18 cellular contexts compared by ENCODE assay signal in the genomic region with DNA sequence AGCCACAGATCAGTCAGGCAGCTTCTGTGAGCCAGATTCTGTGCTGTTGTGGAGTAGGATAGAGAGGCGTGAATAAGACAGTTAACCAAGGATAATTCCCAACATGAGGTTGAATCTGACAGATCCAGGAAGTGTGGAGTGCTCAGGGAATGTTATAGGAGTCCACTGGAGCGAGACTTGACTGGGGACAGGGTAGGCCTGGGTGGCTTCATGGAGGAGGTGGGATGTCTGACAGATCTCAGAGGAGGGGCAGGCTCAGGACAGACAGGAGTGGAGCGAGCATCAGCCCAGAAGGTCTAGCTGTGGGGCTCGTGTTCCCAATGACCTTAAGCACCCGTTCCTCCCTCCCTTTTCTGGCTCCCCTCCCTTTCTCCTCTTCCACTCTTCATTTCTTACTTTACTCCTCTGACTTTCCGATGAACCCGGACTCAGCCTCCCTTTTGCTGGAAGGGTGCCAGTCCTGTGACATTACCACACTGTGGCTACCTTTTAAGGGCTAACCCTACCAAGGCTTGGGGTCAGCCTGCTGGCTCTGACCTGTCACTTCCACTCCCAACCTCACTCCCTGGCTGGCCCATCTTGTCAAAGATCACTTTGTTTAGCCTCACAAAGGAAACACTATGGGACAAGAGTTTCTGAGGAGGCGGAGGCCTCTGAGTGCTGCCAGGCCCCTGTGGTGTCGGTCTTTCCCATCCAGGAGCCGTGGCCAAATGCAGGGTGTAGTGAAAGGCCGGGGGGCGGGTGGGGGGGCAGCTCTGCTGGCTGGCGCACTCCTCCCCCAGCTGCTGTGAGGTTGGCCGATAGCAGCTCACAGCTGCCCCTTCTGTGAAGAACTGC. TPM values are rescaled to one million over a fixed set of nuclear protein-coding genes. Genes with fewer than 3 reads are reported as not detected.
DNase-seq lines count a peak whose midpoint lies in the region; ATAC-seq, FAIRE-seq and TF ChIP-seq lines count a peak whose summit lies in the region.
"Had no signal": no experiment of that assay in that cellular context is flagged by ENCODE, and none has a peak within 500 bp of the region (broad histone marks: within the 10 kb centered on the region; RNA-seq: fewer than 3 reads in every experiment).

No MANE protein-coding gene starts in this region.

- intact Hi-C loops in K562 (cut with micrococcal nuclease) = no loop called here

- no peak for TF ChIP-seq RAD21 in K562 (CRISPR knock-in tag; conservative IDR thresholded peaks at IDR 0.05 in 1 of 2, IDR thresholded peaks at IDR 0.05 in 1 of 2)

- no peaks in the 10 kb centered on the region for H3K36me3 ChIP-seq in K562 (ENCODE audit: control insufficient read depth, insufficient read depth, low read length)
- no peaks in the 10 kb centered on the region for H3K36me3 ChIP-seq in MM.1S (replicated peaks; ENCODE audit: insufficient read depth, low read length)
- H3K36me3 ChIP-seq: neutrophil, upper lobe of left lung had no signal

- TF ChIP-seq CTCF in K562 (IDR thresholded peaks at IDR 0.05 in 2 of 3, conservative IDR thresholded peaks at IDR 0.05 in 1 of 3; ENCODE audit: insufficient read depth in 2 of 3, low read depth in 1 of 3, low read length in 3 of 3) (no peak), MM.1S (IDR thresholded peaks at IDR 0.05; ENCODE audit: low read length) (no peak)

- H3K79me2 ChIP-seq in K562 (ENCODE audit: control insufficient read depth, insufficient read depth, low read length) = no peaks in the 10 kb centered on the region
- no peaks in the 10 kb centered on the region for H3K79me2 ChIP-seq in MM.1S (ENCODE audit: low read length)

- H2AFZ ChIP-seq in K562 (ENCODE audit: low read depth, low read length) = 0 out of 2 replicates have a peak overlapping the region, but pooled peaks have one; percentile 36
- H2AFZ ChIP-seq in MM.1S (ENCODE audit: low read length) = no peak overlapping the region

- FAIRE-seq in K562 (lab: Jason Lieb, UNC) = peak; percentile 32
- FAIRE-seq: bronchial epithelial cell, GM12891, TTC549 had no signal

- H3K36me3 Mint-ChIP-seq in stimulated activated effector memory CD8-positive, alpha-beta T cell treated with anti-CD3 and anti-CD28 coated beads, Interleukin-12 subunit alpha, Interleukin-12 subunit beta, amount 100 ng/mL, for 72 hours = no peaks in the 10 kb centered on the region

- POLR2A ChIA-PET in K562 (lab: Yijun Ruan, JAX) = no interaction called here

- peaks cover 7% of the 10 kb centered on the region for H3K9me1 ChIP-seq in K562 (ENCODE audit: control insufficient read depth, insufficient read depth, low read length)

- TF ChIP-seq EP300 in K562 (IDR thresholded peaks at IDR 0.05; ENCODE audit: low read length) = no peak

- peaks cover 30 to 33% of the 10 kb centered on the region in 2 experiments for H3K4me1 ChIP-seq in K562 (replicated peaks in 1 of 2; ENCODE audit: control insufficient read depth in 2 of 2, insufficient read depth in 2 of 2, low read length in 2 of 2)
- H3K4me1 ChIP-seq in MM.1S (ENCODE audit: low read length) = no peaks in the 10 kb centered on the region
- H3K4me1 ChIP-seq: left lung, upper lobe of left lung had no signal

- no peak for TF ChIP-seq POLR2A in K562 (conservative IDR thresholded peaks at IDR 0.05)

- no peak overlapping the region for H3K4me2 ChIP-seq in K562 (ENCODE audit: insufficient read depth, low read length)
- no peak overlapping the region for H3K4me2 ChIP-seq in MM.1S (ENCODE audit: low read depth, low read length)

- ATAC-seq in K562 (no peak), GM18861 (IDR thresholded peaks at IDR 0.05; ENCODE audit: unreplicated experiment) (no peak), HG03571 (IDR thresholded peaks at IDR 0.05; ENCODE audit: unreplicated experiment) (no peak)
- ATAC-seq in stimulated activated effector memory CD8-positive, alpha-beta T cell treated with anti-CD3 and anti-CD28 coated beads, Interleukin-12 subunit alpha, Interleukin-12 subunit beta, amount 100 ng/mL, for 72 hours = no peak

- BruUV-seq in K562 (replicated peaks; lab: Mats Ljungman, UMichigan) = no TSS peak

- no peak overlapping the region for H3K4me3 Mint-ChIP-seq in stimulated activated effector memory CD8-positive, alpha-beta T cell treated with anti-CD3 and anti-CD28 coated beads, Interleukin-12 subunit alpha, Interleukin-12 subunit beta, amount 100 ng/mL, for 72 hours

- H3K9ac ChIP-seq in K562 (ENCODE audit: insufficient read depth in 1 of 2, low read depth in 2 of 2, low read length in 2 of 2) = no peak overlapping the region; a peak in 1 of 4 replicates
- no peak overlapping the region for H3K9ac ChIP-seq in MM.1S (ENCODE audit: low read length)

- H3K27ac ChIP-seq in K562 (ENCODE audit: extremely low read depth, low read depth, low read length) (no peak overlapping the region), MM.1S (ENCODE audit: low read length) (no peak overlapping the region)
- H3K27ac ChIP-seq: left lung, neutrophil, SK-N-MC had no signal

- H3F3A ChIP-seq in MM.1S (ENCODE audit: insufficient read depth, low read length) = no peaks in the 10 kb centered on the region

- H3K27me3 ChIP-seq in K562 (ENCODE audit: control insufficient read depth in 2 of 2, insufficient read depth in 2 of 2, low read length in 2 of 2) (no peaks in the 10 kb centered on the region), MM.1S (replicated peaks; ENCODE audit: insufficient read depth, low read length) (no peaks in the 10 kb centered on the region)
- H3K27me3 ChIP-seq: left lung, neutrophil, upper lobe of left lung had no signal

- H3K9me3 ChIP-seq in K562 (replicated peaks; ENCODE audit: control insufficient read depth, insufficient read depth, low read depth, low read length) (no peaks in the 10 kb centered on the region), MM.1S (replicated peaks; ENCODE audit: insufficient read depth, low read length) (no peaks in the 10 kb centered on the region)
- H3K9me3 ChIP-seq: left lung, neutrophil, upper lobe of left lung had no signal

- in situ Hi-C loops in G401 (cut with HindIII; ENCODE audit: low sequenced_read_pairs) (no loop called here), K562 (cut with MboI) (no loop called here)

- H3K9me2 ChIP-seq in MM.1S (replicated peaks; ENCODE audit: insufficient read depth, low read length) = no peaks in the 10 kb centered on the region

- H3K4me3 ChIP-seq in K562 (no peak overlapping the region), MM.1S (ENCODE audit: low read length) (no peak overlapping the region)
- H3K4me3 ChIP-seq: left lung, SK-N-MC, upper lobe of left lung had no signal

- no peaks in the 10 kb centered on the region for H4K20me1 ChIP-seq in K562 (replicated peaks; ENCODE audit: control insufficient read depth, insufficient read depth, low read length)
- no peaks in the 10 kb centered on the region for H4K20me1 ChIP-seq in MM.1S (ENCODE audit: insufficient read depth, low read length)

- DNase-seq in G401 (ENCODE audit: low spot score) (peak; percentile 7), K562 (ENCODE audit: extremely low read depth in 1 of 4, low spot score in 3 of 4) (no peak), iPS-NIHi11 (ENCODE audit: low spot score) (peak; percentile 28), MM.1S (no peak), NCI-H510A (lab: John Stamatoyannopoulos, UW) (no peak)
- DNase-seq in stimulated activated effector memory CD8-positive, alpha-beta T cell treated with anti-CD3 and anti-CD28 coated beads, Interleukin-12 subunit alpha, Interleukin-12 subunit beta, amount 100 ng/mL, for 72 hours (ENCODE audit: low spot score in 2 of 2) = no peak
- DNase-seq: activated CD8-positive, alpha-beta memory T cell treated with anti-CD3 and anti-CD28 coated beads for 24 hours; activated effector memory CD4-positive, alpha-beta T cell treated with anti-CD3 and anti-CD28 coated beads, Interleukin-2, amount 50 U/mL, for 16 hours; left lung; NCI-H1092 treated with DMSO at 0.1 percent for 48 hours had no signal

- 61% methylated on average over 11 of the region's 14 CpGs for WGBS in K562 (ENCODE audit: insufficient coverage, low coverage, missing lambda C conversion rate)

- H3K9me3 Mint-ChIP-seq in stimulated activated effector memory CD8-positive, alpha-beta T cell treated with anti-CD3 and anti-CD28 coated beads, Interleukin-12 subunit alpha, Interleukin-12 subunit beta, amount 100 ng/mL, for 72 hours = no peaks in the 10 kb centered on the region

- CTCF ChIA-PET in K562 (lab: Yijun Ruan, JAX; ENCODE audit: low intra/inter-chr PET ratio) = no interaction called here

- peak overlapping the region; percentile 16 for H3K27ac Mint-ChIP-seq in stimulated activated effector memory CD8-positive, alpha-beta T cell treated with anti-CD3 and anti-CD28 coated beads, Interleukin-12 subunit alpha, Interleukin-12 subunit beta, amount 100 ng/mL, for 72 hours

- H3K4me1 Mint-ChIP-seq in stimulated activated effector memory CD8-positive, alpha-beta T cell treated with anti-CD3 and anti-CD28 coated beads, Interleukin-12 subunit alpha, Interleukin-12 subunit beta, amount 100 ng/mL, for 72 hours = no peaks in the 10 kb centered on the region

RNA-seq across cellular contexts. Expression of gene EFCAB13, which starts 28.5 kb away (rescaled TPM):
- not detected in 2 replicates for total RNA-seq in G401 (2014; rRNA removed; shearing (Covaris generic))
- total RNA-seq in K562 (2011; cell fraction: chromatin; rRNA removed; ENCODE audit: low replicate concordance) = 1.8 and 4.2 TPM in 2 replicates
- total RNA-seq in K562 (2011; cell fraction: nucleolus; rRNA removed) = 0.66 TPM in 1 of 2 replicates, not detected in the other
- 1.1 and 2.4 TPM in 2 replicates for total RNA-seq in K562 (2011; cell fraction: nucleoplasm; rRNA removed)
- total RNA-seq in K562 (2014; rRNA removed) (1.3 and 3.1 TPM in 2 replicates), K562 (2014; rRNA removed; fragmentation: Illumina TruSeq; extraction: Trizol) (1.3 TPM in 2 replicates), K562 (2015; rRNA removed; fragmentation: Illumina TruSeq; extraction: Trizol) (0.69 and 1.2 TPM in 2 replicates), K562 (2021) (1.0 and 2.6 TPM in 2 replicates)
- polyA plus RNA-seq in K562 (2011; rRNA removed) (0.70 and 1.1 TPM in 2 replicates), K562 (2014; fragmentation: Illumina TruSeq; extraction: Trizol) (0.95 and 1.2 TPM in 2 replicates), K562 (2014; fragmentation: Nextera tagmentation; extraction: Ambion mirVana) (under 1 TPM; 0.46 TPM), K562 (2014; rRNA removed) (0.32 and 2.7 TPM in 2 replicates)
- 0.09 TPM in 1 of 2 replicates, not detected in the other for polyA plus RNA-seq in K562 (2011; cell fraction: cytosol; rRNA removed)
- 1.0 and 1.2 TPM in 2 replicates for polyA plus RNA-seq in K562 (2011; cell fraction: nucleus; rRNA removed)
- 0.83 and 2.9 TPM in 2 replicates for polyA plus RNA-seq in K562 (2012)
- 1.6 and 2.1 TPM in 2 replicates for polyA minus RNA-seq in K562 (2011; rRNA and poly(A)+ RNA removed)
- not detected in 2 replicates for polyA minus RNA-seq in K562 (2011; cell fraction: cytosol; rRNA and poly(A)+ RNA removed)
- polyA minus RNA-seq in K562 (2011; cell fraction: nucleus; rRNA and poly(A)+ RNA removed) = 0.67 and 1.4 TPM in 2 replicates

RNA-seq across cellular contexts. Expression of gene ITGB3, which starts 41.6 kb away (rescaled TPM):
- not detected in 2 replicates for total RNA-seq in G401 (2014; rRNA removed; shearing (Covaris generic))
- total RNA-seq in K562 (2011; cell fraction: chromatin; rRNA removed; ENCODE audit: low replicate concordance) = 3.2 and 6.2 TPM in 2 replicates
- total RNA-seq in K562 (2011; cell fraction: nucleolus; rRNA removed) = 2.8 and 4.7 TPM in 2 replicates
- total RNA-seq in K562 (2011; cell fraction: nucleoplasm; rRNA removed) = 3.4 and 4.4 TPM in 2 replicates
- total RNA-seq in K562 (2014; rRNA removed) = 0.45 and 0.54 TPM in 2 replicates
- 0.47 and 0.99 TPM in 2 replicates for total RNA-seq in K562 (2014; rRNA removed; fragmentation: Illumina TruSeq; extraction: Trizol)
- 0.30 and 0.62 TPM in 2 replicates for total RNA-seq in K562 (2015; rRNA removed; fragmentation: Illumina TruSeq; extraction: Trizol)
- 0.84 and 0.92 TPM in 2 replicates for total RNA-seq in K562 (2021)
- polyA plus RNA-seq in K562 (2011; rRNA removed) = 1.1 and 2.6 TPM in 2 replicates
- polyA plus RNA-seq in K562 (2011; cell fraction: cytosol; rRNA removed) = 1.0 and 1.9 TPM in 2 replicates
- 0.95 and 3.2 TPM in 2 replicates for polyA plus RNA-seq in K562 (2011; cell fraction: nucleus; rRNA removed)
- 0.73 and 1.0 TPM in 2 replicates for polyA plus RNA-seq in K562 (2012)
- 0.60 and 0.62 TPM in 2 replicates for polyA plus RNA-seq in K562 (2014; fragmentation: Illumina TruSeq; extraction: Trizol)
- polyA plus RNA-seq in K562 (2014; fragmentation: Nextera tagmentation; extraction: Ambion mirVana) = under 1 TPM in 1 of 2 experiments, not detected in 1; 0.08 TPM
- 0.32 and 0.62 TPM in 2 replicates for polyA plus RNA-seq in K562 (2014; rRNA removed)
- polyA minus RNA-seq in K562 (2011; rRNA and poly(A)+ RNA removed) = 1.8 and 6.9 TPM in 2 replicates
- 0.64 and 3.1 TPM in 2 replicates for polyA minus RNA-seq in K562 (2011; cell fraction: cytosol; rRNA and poly(A)+ RNA removed)
- 1.2 and 1.6 TPM in 2 replicates for polyA minus RNA-seq in K562 (2011; cell fraction: nucleus; rRNA and poly(A)+ RNA removed)

Comparison
In these comparisons a context has a peak if more than half of its experiments do, and no peak if none do; other contexts are left out.
1. DNase-seq: peak in G401 (single experiment) and iPS-NIHi11 (single experiment); none in K562 (0 of 4), stimulated activated effector memory CD8-positive, alpha-beta T cell treated with anti-CD3 and anti-CD28 coated beads, Interleukin-12 subunit alpha, Interleukin-12 subunit beta, amount 100 ng/mL, for 72 hours (0 of 2), MM.1S (single experiment) and NCI-H510A (single experiment).